ENCODE assay signal across 24 cellular contexts in genomic region chr1:16128338-16128741, GRCh38. TPM values are rescaled to one million over a fixed set of nuclear protein-coding genes. Genes with fewer than 3 reads are reported as not detected.
A peak's percentile ranks its signal among the peaks of the same experiment; 100 is the strongest.
DNase-seq lines count a peak whose midpoint lies in the region; ATAC-seq and TF ChIP-seq lines count a peak whose summit lies in the region.
"Had no signal": no experiment of that assay in that cellular context is flagged by ENCODE, and none has a peak within 500 bp of the region (broad histone marks: within the 10 kb centered on the region; RNA-seq: fewer than 3 reads in every experiment).

No MANE protein-coding gene starts in this region.

- no peak overlapping the region for H3K9ac ChIP-seq in mammary epithelial cell (ENCODE audit: insufficient read depth, low read length)

- H3K4me1 ChIP-seq in right cardiac atrium (ENCODE audit: control insufficient read depth, insufficient read depth, low read length): peaks cover 10% of the 10 kb centered on the region
- H3K4me1 ChIP-seq in gastrocnemius medialis: no peaks in the 10 kb centered on the region
- H3K4me1 ChIP-seq in mammary epithelial cell (ENCODE audit: insufficient read depth, low read length): peaks cover 29% of the 10 kb centered on the region

- 34% methylated on average over 6 of the region's 6 CpGs for WGBS in right cardiac atrium
- WGBS in mammary epithelial cell (ENCODE audit: low coverage, missing lambda C conversion rate): 94% methylated on average over 3 of the region's 6 CpGs

- H3K79me2 ChIP-seq in mammary epithelial cell (ENCODE audit: insufficient read depth, low read length): peaks cover 77% of the 10 kb centered on the region

- in situ Hi-C loops in gastrocnemius medialis (cut with MboI; ENCODE audit: low sequenced_read_pairs in 4 of 4): no loop called here
- in situ Hi-C loops in mammary epithelial cell (cut with MboI; ENCODE audit: low sequenced_read_pairs in 2 of 2): no loop called here

- no peak overlapping the region for H2AFZ ChIP-seq in mammary epithelial cell (ENCODE audit: low read depth, low read length)
- H2AFZ ChIP-seq: GM23338 had no signal

- H3K4me3 ChIP-seq in right cardiac atrium (ENCODE audit: low read length) (no peak overlapping the region), gastrocnemius medialis (no peak overlapping the region), mammary epithelial cell (replicated peaks in 1 of 3; ENCODE audit: insufficient read depth in 1 of 3, low read depth in 2 of 3, low read length in 3 of 3) (no peak overlapping the region)
- H3K4me3 ChIP-seq: A549, GM23338, MG63 had no signal

- H3K27me3 ChIP-seq in right cardiac atrium (ENCODE audit: control insufficient read depth, insufficient read depth) (no peaks in the 10 kb centered on the region), gastrocnemius medialis (no peaks in the 10 kb centered on the region), mammary epithelial cell (ENCODE audit: insufficient read depth, low read length) (no peaks in the 10 kb centered on the region)
- H3K27me3 ChIP-seq: MG63 had no signal

- no TSS peak for BruUV-seq in mammary epithelial cell (replicated peaks; lab: Mats Ljungman, UMichigan)

- dilution Hi-C loops in mammary epithelial cell (cut with HindIII; ENCODE audit: low sequenced_read_pairs): loop anchor here (5.0 kb wide), 1 partner anchor 46 kb away; no protein-coding TSS in a partner anchor

- peaks cover 3% of the 10 kb centered on the region for H4K20me1 ChIP-seq in mammary epithelial cell (ENCODE audit: insufficient read depth, low read length)

- TF ChIP-seq CTCF in gastrocnemius medialis (IDR thresholded peaks at IDR 0.05 in 4 of 5, conservative IDR thresholded peaks at IDR 0.05 in 1 of 5): no peak
- no peak for TF ChIP-seq CTCF in mammary epithelial cell (conservative IDR thresholded peaks at IDR 0.05 in 1 of 2, IDR thresholded peaks at IDR 0.05 in 1 of 2; ENCODE audit: extremely low read depth in 1 of 2, insufficient read depth in 1 of 2, low read depth in 1 of 2, low read length in 2 of 2)

- H3K9me3 ChIP-seq in right cardiac atrium (ENCODE audit: control insufficient read depth, low read length) (no peaks in the 10 kb centered on the region), gastrocnemius medialis (no peaks in the 10 kb centered on the region), mammary epithelial cell (replicated peaks; ENCODE audit: insufficient read depth, low read length) (no peaks in the 10 kb centered on the region)
- H3K9me3 ChIP-seq: A549, MG63 had no signal

- ATAC-seq in right cardiac atrium (peak; percentile 15 to 25), gastrocnemius medialis (peak; percentile 49 to 51), GM18868 (IDR thresholded peaks at IDR 0.05; ENCODE audit: unreplicated experiment) (no peak)
- ATAC-seq: A549; GM23338; natural killer cell treated with Interleukin-12 subunit alpha and Interleukin-12 subunit beta and Interleukin-15 and Interleukin-18, amount 100 ng/mL, for 72 hours; T-cell had no signal

- no peak overlapping the region for H3K4me2 ChIP-seq in mammary epithelial cell (ENCODE audit: insufficient read depth, low read depth, low read length)
- H3K4me2 ChIP-seq: A549, GM23338 had no signal

- no peak for TF ChIP-seq POLR2A in gastrocnemius medialis (IDR thresholded peaks at IDR 0.05)

- CTCF ChIA-PET in mammary epithelial cell (lab: Charles Lee; ENCODE audit: low non-redundant PET): no interaction called here

- peak overlapping the region; percentile 19 for H3K27ac ChIP-seq in caudate nucleus (ENCODE audit: low read depth, low read length)
- peak overlapping the region; percentile 38 for H3K27ac ChIP-seq in right cardiac atrium (ENCODE audit: low read length)
- peak overlapping the region in 3 of 4 donors; percentile 44 to 57 (median 55) for H3K27ac ChIP-seq in gastrocnemius medialis
- no peak overlapping the region for H3K27ac ChIP-seq in mammary epithelial cell (ENCODE audit: insufficient read depth, low read depth, low read length)

- peak; percentile 56 for DNase-seq in ELF-1 (ENCODE audit: low read depth, low spot score)
- DNase-seq in caudate nucleus (lab: John Stamatoyannopoulos, UW): peak in 1 of 61 donors; percentile 74
- peak in 2 of 3 donors; percentile 57 to 78 for DNase-seq in right cardiac atrium
- peak in 1 of 2 donors; percentile 28 for DNase-seq in gastrocnemius medialis
- DNase-seq in iPS-NIHi7 (ENCODE audit: extremely low spot score): no peak
- DNase-seq in GOT3 (lab: John Stamatoyannopoulos, UW): no peak
- no peak for DNase-seq in mammary epithelial cell
- DNase-seq: activated naive CD4-positive, alpha-beta T cell treated with Interleukin-2 at 50 U/mL for 16 hours; activated T-cell treated with anti-CD3 and anti-CD28 coated beads, Interleukin-2, amount 50 U/mL, for 48 hours; amniotic stem cell; cortex of kidney; endodermal cell; glutamatergic neuron; KBM-7; MG63; NCI-H1417; NCI-H2081; NCI-H774; T-cell had no signal

- H3K36me3 ChIP-seq in gastrocnemius medialis (no peaks in the 10 kb centered on the region), mammary epithelial cell (ENCODE audit: insufficient read depth, low read length) (peaks cover 58% of the 10 kb centered on the region)

- intact Hi-C loops in right cardiac atrium (cut with DNase I): no loop called here
- intact Hi-C loops in gastrocnemius medialis (cut with DNase I; ENCODE audit: low total_unique reads): no loop called here
- intact Hi-C loops in mammary epithelial cell (cut with micrococcal nuclease): no loop called here

RNA-seq across cellular contexts. Expression of gene EPHA2, which starts 27.5 kb away (rescaled TPM):
- total RNA-seq in right cardiac atrium: 10 to 100 TPM in 2 of 4 donors, 1 to 10 TPM in 2; 6.4 to 15.7 (median 9.8) TPM
- 8.6 TPM for polyA plus RNA-seq in right cardiac atrium
- 1 to 10 TPM; 1.2 to 6.4 (median 2.9) TPM for total RNA-seq in gastrocnemius medialis
- 100 to 1,000 TPM in 1 of 2 donors, 10 to 100 TPM in 1; 77.3 to 181 TPM for total RNA-seq in mammary epithelial cell
- polyA plus RNA-seq in mammary epithelial cell: 91.7 TPM
- 181 TPM for polyA minus RNA-seq in mammary epithelial cell
- total RNA-seq: activated CD8-positive, alpha-beta memory T cell treated with anti-CD3 and anti-CD28 coated beads for 36 hours; natural killer cell treated with Interleukin-12 subunit alpha and Interleukin-12 subunit beta and Interleukin-15 and Interleukin-18, amount 100 ng/mL, for 72 hours had no signal

RNA-seq across cellular contexts. Expression of gene FAM131C, which starts 54.9 kb away (rescaled TPM):
- total RNA-seq in right cardiac atrium (1 to 10 TPM; 2.6 to 6.1 (median 4.5) TPM), gastrocnemius medialis (not detected), mammary epithelial cell (under 1 TPM; 0.67 to 0.71 TPM)
- polyA plus RNA-seq in right cardiac atrium (11.5 TPM), mammary epithelial cell (0.60 TPM)
- not detected for polyA minus RNA-seq in mammary epithelial cell
- total RNA-seq: natural killer cell treated with Interleukin-12 subunit alpha and Interleukin-12 subunit beta and Interleukin-15 and Interleukin-18, amount 100 ng/mL, for 72 hours had no signal

Comparison
In these comparisons a context has a peak if more than half of its experiments do, and no peak if none do; other contexts are left out.
1. DNase-seq: peak in ELF-1 (single experiment) and right cardiac atrium (2 of 3); none in iPS-NIHi7 (single experiment), GOT3 (single experiment) and mammary epithelial cell (single experiment).
2. RNA of gene EPHA2, which starts 27.5 kb away (total RNA-seq): 77.3 to 181 TPM in mammary epithelial cell; 6.4 to 15.7 TPM in right cardiac atrium and 1.2 to 6.4 TPM in gastrocnemius medialis; every median in the first group is over 4 times any median in the second.